In genomic region chr15:94231728-94232086, GRCh38 we compare ENCODE assay signal across 8 cellular contexts. TPM values are rescaled to one million over a fixed set of nuclear protein-coding genes. Genes with fewer than 3 reads are reported as not detected.
DNase-seq lines count a peak whose midpoint lies in the region; ATAC-seq and TF ChIP-seq lines count a peak whose summit lies in the region.

No MANE protein-coding gene starts in this region.

- no peaks in the 10 kb centered on the region for H4K20me1 ChIP-seq in OCI-LY1 (ENCODE audit: insufficient read depth, low read length)

- peak overlapping the region; percentile 83 for H3K4me2 ChIP-seq in OCI-LY1 (ENCODE audit: low read length)

- H3F3A ChIP-seq in OCI-LY1 (ENCODE audit: insufficient read depth, low read length), result no peaks in the 10 kb centered on the region

- H3K9me2 ChIP-seq in OCI-LY1 (ENCODE audit: low read depth, low read length), result no peaks in the 10 kb centered on the region

- peaks cover 29% of the 10 kb centered on the region for H3K79me2 ChIP-seq in OCI-LY1 (ENCODE audit: insufficient read depth, low read length)

- no peaks in the 10 kb centered on the region for H3K9me3 ChIP-seq in OCI-LY1 (ENCODE audit: low read length)
- no peaks in the 10 kb centered on the region for H3K9me3 ChIP-seq in ectodermal cell (ENCODE audit: control insufficient read depth, low read length)
- no peaks in the 10 kb centered on the region for H3K9me3 ChIP-seq in mucosa of stomach (ENCODE audit: control insufficient read depth, low read length)

- H3K27me3 ChIP-seq in OCI-LY1 (ENCODE audit: insufficient read depth, low read length), result no peaks in the 10 kb centered on the region
- peaks cover 52% of the 10 kb centered on the region for H3K27me3 ChIP-seq in ectodermal cell (ENCODE audit: control insufficient read depth, insufficient read depth, low read length, poor library complexity, severe bottlenecking)
- H3K27me3 ChIP-seq in mucosa of stomach (ENCODE audit: control insufficient read depth, insufficient read depth, low read length), result no peaks in the 10 kb centered on the region

- peaks cover 62% of the 10 kb centered on the region for H3K4me1 ChIP-seq in OCI-LY1 (ENCODE audit: insufficient read depth, low read length, severe bottlenecking)
- peaks cover 6% of the 10 kb centered on the region for H3K4me1 ChIP-seq in ectodermal cell (ENCODE audit: control insufficient read depth, insufficient read depth, low read length)
- H3K4me1 ChIP-seq in mucosa of stomach (ENCODE audit: control insufficient read depth, insufficient read depth, low read length), result peaks cover 4% of the 10 kb centered on the region

- TF ChIP-seq CTCF in OCI-LY1 (IDR thresholded peaks at IDR 0.05; ENCODE audit: low read length), result no peak

- H3K9ac ChIP-seq in OCI-LY1 (ENCODE audit: low read length), result peak overlapping the region; percentile 73
- H3K9ac ChIP-seq in mucosa of stomach (ENCODE audit: low read length), result peak overlapping the region; percentile 73

- H3K36me3 ChIP-seq in OCI-LY1 (ENCODE audit: insufficient read depth, low read length), result no peaks in the 10 kb centered on the region
- no peaks in the 10 kb centered on the region for H3K36me3 ChIP-seq in ectodermal cell (ENCODE audit: control insufficient read depth, insufficient read depth, low read length)
- H3K36me3 ChIP-seq in mucosa of stomach (ENCODE audit: control insufficient read depth, insufficient read depth, low read length), result no peaks in the 10 kb centered on the region

- H3K4me3 ChIP-seq in OCI-LY1 (ENCODE audit: low read depth, low read length, poor library complexity, severe bottlenecking), result peak overlapping the region; percentile 74
- peak overlapping the region; percentile 62 for H3K4me3 ChIP-seq in ectodermal cell (ENCODE audit: insufficient read depth, low read depth, low read length)
- H3K4me3 ChIP-seq in mucosa of stomach (ENCODE audit: low read length), result peak overlapping the region; percentile 66

- peak; percentile 11 for ATAC-seq in HG02759 (IDR thresholded peaks at IDR 0.05; ENCODE audit: unreplicated experiment)

- H3K27ac ChIP-seq in OCI-LY1 (ENCODE audit: low read depth, low read length, poor library complexity, severe bottlenecking) (peak overlapping the region; percentile 86), ectodermal cell (ENCODE audit: insufficient read depth, low read depth, low read length, poor library complexity, severe bottlenecking) (no peak overlapping the region)

- H2AFZ ChIP-seq in OCI-LY1 (ENCODE audit: low read length), result no peak overlapping the region

- WGBS in ectodermal cell, 2 experiments, result 1% methylated on average over 15 of the region's 15 CpGs

- peak; percentile 19 for DNase-seq in NCI-H345 (lab: John Stamatoyannopoulos, UW)
- no peak for DNase-seq in NCI-H345 treated with DMSO at 0.1 percent for 48 hours (lab: John Stamatoyannopoulos, UW; ENCODE audit: unreplicated experiment)
- DNase-seq in dermis blood vessel endothelial cell, result no peak
- DNase-seq in NCI-H1092 (lab: John Stamatoyannopoulos, UW), result no peak

RNA-seq across cellular contexts. Expression of gene MCTP2, which starts 0.3 kb away (rescaled TPM):
- not detected for polyA plus RNA-seq in ectodermal cell (2013, experiment 1 of 4)
- 0.50 TPM for polyA plus RNA-seq in ectodermal cell (2013, experiment 2 of 4)
- polyA plus RNA-seq in ectodermal cell (2013, experiment 3 of 4), result 0.37 TPM
- 0.41 TPM for polyA plus RNA-seq in ectodermal cell (2013, experiment 4 of 4)
- 9.0 and 11.9 TPM in 2 replicates for total RNA-seq in dermis blood vessel endothelial cell
